ENCODE assay signal across 19 cellular contexts in genomic region chr6:156260792-156261191, GRCh38.
"Had no signal": no experiment of that assay in that cellular context is flagged by ENCODE, and none has a peak within 500 bp of the region (broad histone marks: within the 10 kb centered on the region; RNA-seq: fewer than 3 reads in every experiment).

No MANE protein-coding gene starts in this region.

- ATAC-seq: esophagus mucosa; heart left ventricle; naive thymus-derived CD4-positive, alpha-beta T cell; psoas muscle; sciatic nerve; stimulated activated memory B cell treated with anti-CD40 and anti-IgM and Interleukin-4, amounts not matched to agents 10 μg/mL and 1 μg/mL and 100 μg/mL, for 72 hours had no signal

- H3K4me3 ChIP-seq: heart left ventricle, psoas muscle, spleen, tibial artery, upper lobe of left lung, uterus had no signal

- H3K36me3 ChIP-seq: heart left ventricle, neutrophil, spleen, tibial artery, upper lobe of left lung, uterus had no signal

- H3K27me3 ChIP-seq: heart left ventricle, neutrophil, spleen, tibial artery, upper lobe of left lung, uterus had no signal

- H3K9me3 ChIP-seq: neutrophil, psoas muscle, tibial artery, upper lobe of left lung, uterus had no signal

- H3K27ac ChIP-seq: heart left ventricle, neutrophil, psoas muscle, spleen, tibial artery, upper lobe of left lung, uterus had no signal

- DNase-seq: effector memory CD4-positive, alpha-beta T cell; heart left ventricle; hippocampal formation; kidney glomerular epithelial cell; naive thymus-derived CD4-positive, alpha-beta T cell; nephron progenitor cell; psoas muscle; retina; spleen; stimulated activated CD4-positive, alpha-beta T cell treated with anti-CD3 and anti-CD28 coated beads, Interleukin-15, amount 100 ng/mL, for 24 hours; stimulated activated CD4-positive, alpha-beta T cell treated with anti-CD3 and anti-CD28 coated beads, Interleukin-1b, Interleukin-23, amount 100 ng/mL, for 48 hours; stimulated activated CD4-positive, alpha-beta T cell treated with anti-CD3 and anti-CD28 coated beads, Interleukin-4, amount 100 ng/mL, for 24 hours; tibial artery; uterus had no signal
